24 cellular contexts compared by ENCODE assay signal in the genomic region with DNA sequence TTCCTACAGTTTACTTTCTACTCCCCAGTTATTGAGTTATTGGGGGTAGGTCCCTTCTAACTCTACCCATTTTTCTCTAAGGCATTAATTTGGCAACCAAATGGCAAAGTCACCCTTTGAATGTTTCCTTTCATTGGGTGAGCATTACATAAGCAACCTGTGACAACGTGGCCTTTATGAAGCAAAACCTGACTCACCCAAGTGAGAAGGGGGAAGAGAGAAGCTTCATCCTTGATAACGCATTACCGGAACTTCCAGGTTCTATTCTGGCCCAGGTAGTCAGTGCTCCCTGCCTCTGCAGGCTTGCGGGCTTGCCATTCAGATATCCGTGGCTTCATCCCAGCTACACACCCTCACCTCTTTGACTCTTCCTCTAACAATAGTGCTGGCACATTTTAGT. TPM values are rescaled to one million over a fixed set of nuclear protein-coding genes. Genes with fewer than 3 reads are reported as not detected.
DNase-seq lines count a peak whose midpoint lies in the region; ATAC-seq and TF ChIP-seq lines count a peak whose summit lies in the region.
"Had no signal": no experiment of that assay in that cellular context is flagged by ENCODE, and none has a peak within 500 bp of the region (broad histone marks: within the 10 kb centered on the region; RNA-seq: fewer than 3 reads in every experiment).

No MANE protein-coding gene starts in this region.

- H3K27me3 Mint-ChIP-seq in activated naive CD4-positive, alpha-beta T cell treated with anti-CD3 and anti-CD28 coated beads, Interleukin-2, amount 50 U/mL, for 24 hours, result peaks cover 38% of the 10 kb centered on the region
- peaks cover 55% of the 10 kb centered on the region for H3K27me3 Mint-ChIP-seq in activated naive CD4-positive, alpha-beta T cell treated with anti-CD3 and anti-CD28 coated beads, Interleukin-2, amount 10 ng/mL, durations not matched to agents 7 days and 5 days
- H3K27me3 Mint-ChIP-seq in WTC11 (ENCODE audit: low read depth), result peaks cover 11% of the 10 kb centered on the region
- H3K27me3 Mint-ChIP-seq in mesothelial cell of epicardium (ENCODE audit: low read depth), result no peaks in the 10 kb centered on the region
- H3K27me3 Mint-ChIP-seq: progenitor cell of endocrine pancreas had no signal

- WGBS in lower leg skin, 2 donors, result 36 to 55% methylated on average over 5 of the region's 5 CpGs

- POLR2A ChIA-PET in WTC11 (lab: Charles Lee), result interaction anchor here (0.6 kb wide), 1 partner anchor 64 kb away, joined by 3 read pairs; no protein-coding TSS in a partner anchor

- no peak for TF ChIP-seq POLR2A in lower leg skin (IDR thresholded peaks at IDR 0.05)

- no peak overlapping the region for H3K27ac Mint-ChIP-seq in activated naive CD4-positive, alpha-beta T cell treated with anti-CD3 and anti-CD28 coated beads, Interleukin-2, amount 50 U/mL, for 24 hours
- H3K27ac Mint-ChIP-seq in activated naive CD4-positive, alpha-beta T cell treated with anti-CD3 and anti-CD28 coated beads, Interleukin-2, amount 10 ng/mL, durations not matched to agents 7 days and 5 days, result no peak overlapping the region
- H3K27ac Mint-ChIP-seq in WTC11 (peak overlapping the region; percentile 21; the same call in 1 of the 2 replicates), mesothelial cell of epicardium (no peak overlapping the region)
- H3K27ac Mint-ChIP-seq: endodermal cell, progenitor cell of endocrine pancreas had no signal

- no peak for TF ChIP-seq CTCF in WTC11 (IDR thresholded peaks at IDR 0.05)
- no peak for TF ChIP-seq CTCF in foreskin keratinocyte (conservative IDR thresholded peaks at IDR 0.05)
- TF ChIP-seq CTCF in lower leg skin (IDR thresholded peaks at IDR 0.05), result no peak
- TF ChIP-seq CTCF in mesothelial cell of epicardium (IDR thresholded peaks at IDR 0.05; ENCODE audit: unreplicated experiment), result no peak

- peaks cover 9% of the 10 kb centered on the region for H3K4me1 ChIP-seq in foreskin keratinocyte

- no peak overlapping the region for H3K27ac ChIP-seq in foreskin keratinocyte
- H3K27ac ChIP-seq: C4-2B, SK-N-MC, thoracic aorta had no signal

- CTCF ChIA-PET in activated naive CD4-positive, alpha-beta T cell treated with anti-CD3 and anti-CD28 coated beads, Interleukin-2, amount 10 ng/mL, durations not matched to agents 7 days and 5 days (lab: Charles Lee), result no interaction called here
- CTCF ChIA-PET in WTC11 (lab: Charles Lee), result interaction anchor here (1.1 to 1.3 kb wide), 2 partner anchors 9 to 210 kb away, joined by 4 to 5 read pairs; no protein-coding TSS in a partner anchor

- H3K9me3 Mint-ChIP-seq in activated naive CD4-positive, alpha-beta T cell treated with anti-CD3 and anti-CD28 coated beads, Interleukin-2, amount 50 U/mL, for 24 hours, result no peaks in the 10 kb centered on the region
- no peaks in the 10 kb centered on the region for H3K9me3 Mint-ChIP-seq in activated naive CD4-positive, alpha-beta T cell treated with anti-CD3 and anti-CD28 coated beads, Interleukin-2, amount 10 ng/mL, durations not matched to agents 7 days and 5 days
- H3K9me3 Mint-ChIP-seq in WTC11 (peaks cover 15% of the 10 kb centered on the region), mesothelial cell of epicardium (peaks cover 14% of the 10 kb centered on the region)

- H3K27me3 ChIP-seq in foreskin keratinocyte, result no peaks in the 10 kb centered on the region

- intact Hi-C loops in lower leg skin (cut with DNase I; ENCODE audit: low total_unique reads), result loop anchor here (10.0 kb wide), 1 partner anchor 86 kb away; no protein-coding TSS in a partner anchor

- DNase-seq in activated naive CD4-positive, alpha-beta T cell treated with anti-CD3 and anti-CD28 coated beads, Interleukin-2, amount 10 ng/mL, durations not matched to agents 7 days and 5 days, result no peak
- no peak for DNase-seq in WTC11 (ENCODE audit: low spot score)
- DNase-seq in foreskin keratinocyte, result peak; percentile 50 to 66
- DNase-seq in renal cortical epithelial cell (ENCODE audit: low read depth), result peak; percentile 26
- no peak for DNase-seq in HCEC 1CT
- DNase-seq in lower leg skin (ENCODE audit: low spot score in 2 of 2), result no peak
- DNase-seq in mesothelial cell of epicardium (ENCODE audit: low spot score in 2 of 2, unreplicated experiment in 2 of 2), result no peak
- DNase-seq: activated T-cell treated with anti-CD3 and anti-CD28 coated beads, Interleukin-2, amount 50 U/mL, for 48 hours; DMS 273 treated with DMSO at 0.1 percent for 48 hours; endodermal cell; left colon; midbrain; NCI-H1436; NCI-H2107; NCI-H524; T-helper 9 cell had no signal

- H3K36me3 Mint-ChIP-seq in activated naive CD4-positive, alpha-beta T cell treated with anti-CD3 and anti-CD28 coated beads, Interleukin-2, amount 50 U/mL, for 24 hours, result peaks cover 1% of the 10 kb centered on the region
- H3K36me3 Mint-ChIP-seq in activated naive CD4-positive, alpha-beta T cell treated with anti-CD3 and anti-CD28 coated beads, Interleukin-2, amount 10 ng/mL, durations not matched to agents 7 days and 5 days, result no peaks in the 10 kb centered on the region
- peaks cover 7% of the 10 kb centered on the region; the same call in 1 of the 2 replicates for H3K36me3 Mint-ChIP-seq in WTC11
- H3K36me3 Mint-ChIP-seq in mesothelial cell of epicardium, result no peaks in the 10 kb centered on the region

- peak overlapping the region; percentile 81 for H3K4me3 Mint-ChIP-seq in activated naive CD4-positive, alpha-beta T cell treated with anti-CD3 and anti-CD28 coated beads, Interleukin-2, amount 50 U/mL, for 24 hours
- no peak overlapping the region for H3K4me3 Mint-ChIP-seq in activated naive CD4-positive, alpha-beta T cell treated with anti-CD3 and anti-CD28 coated beads, Interleukin-2, amount 10 ng/mL, durations not matched to agents 7 days and 5 days
- H3K4me3 Mint-ChIP-seq in WTC11, result no peak overlapping the region; the same call in 1 of the 2 replicates
- no peak overlapping the region for H3K4me3 Mint-ChIP-seq in mesothelial cell of epicardium
- H3K4me3 Mint-ChIP-seq: endodermal cell, neural crest cell had no signal

- no peak for ATAC-seq in WTC11
- ATAC-seq in foreskin keratinocyte, result peak; percentile 37
- ATAC-seq: activated CD4-positive, CD25-positive, alpha-beta regulatory T cell treated with anti-CD3 and anti-CD28 coated beads, Interleukin-2, amount 50 U/mL, for 24 hours; left colon had no signal

- H3K4me3 ChIP-seq in lower leg skin (ENCODE audit: low read depth, poor library complexity, severe bottlenecking), result no peak overlapping the region
- H3K4me3 ChIP-seq: SK-N-MC, thoracic aorta had no signal

- H3K4me1 Mint-ChIP-seq in activated naive CD4-positive, alpha-beta T cell treated with anti-CD3 and anti-CD28 coated beads, Interleukin-2, amount 50 U/mL, for 24 hours, result peaks cover 20% of the 10 kb centered on the region
- peaks cover 9% of the 10 kb centered on the region for H3K4me1 Mint-ChIP-seq in activated naive CD4-positive, alpha-beta T cell treated with anti-CD3 and anti-CD28 coated beads, Interleukin-2, amount 10 ng/mL, durations not matched to agents 7 days and 5 days
- H3K4me1 Mint-ChIP-seq in WTC11 (peaks cover 23% of the 10 kb centered on the region), mesothelial cell of epicardium (no peaks in the 10 kb centered on the region)
- H3K4me1 Mint-ChIP-seq: endodermal cell, neural crest cell had no signal

TF ChIP-seq in WTC11, 78 proteins besides CTCF, POLR2A, EP300 and RAD21:
- TF ChIP-seq, protein P1, sequence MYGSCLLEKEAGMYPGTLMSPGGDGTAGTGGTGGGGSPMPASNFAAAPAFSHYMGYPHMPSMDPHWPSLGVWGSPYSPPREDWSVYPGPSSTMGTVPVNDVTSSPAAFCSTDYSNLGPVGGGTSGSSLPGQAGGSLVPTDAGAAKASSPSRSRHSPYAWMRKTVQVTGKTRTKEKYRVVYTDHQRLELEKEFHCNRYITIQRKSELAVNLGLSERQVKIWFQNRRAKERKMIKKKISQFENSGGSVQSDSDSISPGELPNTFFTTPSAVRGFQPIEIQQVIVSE (CRISPR knock-in tag; IDR thresholded peaks at IDR 0.05; ENCODE audit: borderline replicate concordance), result no peak
TF ChIP-seq in WTC11: peak in this region for 0.

RNA-seq across cellular contexts. Expression of a gene that starts 39.1 kb away (rescaled TPM):
- total RNA-seq in WTC11 (2021) (3.7 to 4.4 TPM (median 3.9 TPM) in 3 replicates), foreskin keratinocyte (not detected in 2 replicates), renal cortical epithelial cell (0.25 and 0.35 TPM in 2 replicates), lower leg skin (1 to 10 TPM in 3 of 4 donors, under 1 TPM in 1; 0.55 to 3.9 (median 2.2) TPM), mesothelial cell of epicardium (0.09 TPM in 1 of 3 replicates, not detected in the others)
- polyA plus RNA-seq in foreskin keratinocyte, result not detected in 2 replicates
- total RNA-seq: neural crest cell, progenitor cell of endocrine pancreas had no signal
- polyA plus RNA-seq: AG04450 had no signal

Comparison
In these comparisons a context has a peak if more than half of its experiments do, and no peak if none do; other contexts are left out.
1. DNase-seq: peak in foreskin keratinocyte (2 of 2) and renal cortical epithelial cell (single experiment); none in activated naive CD4-positive, alpha-beta T cell treated with anti-CD3 and anti-CD28 coated beads, Interleukin-2, amount 10 ng/mL, durations not matched to agents 7 days and 5 days (single experiment), WTC11 (single experiment), HCEC 1CT (single experiment), lower leg skin (0 of 2) and mesothelial cell of epicardium (0 of 2).